26 cellular contexts compared by ENCODE assay signal in the genomic region with DNA sequence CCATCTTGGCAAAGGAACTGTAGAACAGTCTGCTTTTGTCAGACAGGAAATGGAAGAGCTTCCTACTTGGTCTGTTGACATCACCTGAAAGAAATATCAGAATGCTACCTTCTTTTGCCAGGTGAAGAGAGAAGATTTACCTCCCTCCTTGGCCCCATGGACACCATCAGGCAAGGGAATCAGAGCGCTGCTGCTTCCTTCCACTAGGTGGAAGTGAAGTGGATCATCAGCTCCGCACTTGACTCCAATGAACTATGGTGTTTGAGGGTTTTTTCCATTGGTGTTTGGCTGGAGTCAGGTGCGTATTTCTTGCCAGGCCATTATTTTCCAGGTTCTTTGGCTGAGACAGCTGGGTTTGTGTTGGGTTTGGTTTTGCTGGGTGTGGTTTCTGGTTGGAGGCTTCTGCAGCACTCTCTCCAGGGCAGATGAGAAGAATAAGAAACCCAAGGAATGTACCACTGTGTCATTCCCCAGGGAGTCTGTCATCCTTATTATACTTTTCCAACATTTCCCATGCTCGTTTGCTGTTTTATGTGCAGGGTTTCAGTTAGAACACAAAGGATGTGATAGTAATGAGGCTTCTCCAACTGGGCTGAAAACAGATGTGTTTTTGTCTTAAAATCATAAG. TPM values are rescaled to one million over a fixed set of nuclear protein-coding genes. Genes with fewer than 3 reads are reported as not detected.
DNase-seq lines count a peak whose midpoint lies in the region; ATAC-seq and TF ChIP-seq lines count a peak whose summit lies in the region.
"Had no signal": no experiment of that assay in that cellular context is flagged by ENCODE, and none has a peak within 500 bp of the region (broad histone marks: within the 10 kb centered on the region; RNA-seq: fewer than 3 reads in every experiment).

No MANE protein-coding gene starts in this region.

- DNase-seq in AG04450 (ENCODE audit: low read depth, low spot score), result no peak
- DNase-seq in H7, result peak; percentile 70
- no peak for DNase-seq in astrocyte of the cerebellum (ENCODE audit: low read depth)
- DNase-seq in iPS-NIHi7 (ENCODE audit: extremely low spot score), result peak; percentile 60
- DNase-seq in stimulated activated effector memory CD8-positive, alpha-beta T cell treated with anti-CD3 and anti-CD28 coated beads, Interleukin-12 subunit alpha, Interleukin-12 subunit beta, amount 100 ng/mL, for 72 hours (ENCODE audit: low spot score in 2 of 2), result no peak
- DNase-seq in stimulated activated CD4-positive, alpha-beta T cell treated with anti-CD3 and anti-CD28 coated beads, Interleukin-4, amount 100 ng/mL, for 1 hour, result no peak
- DNase-seq in stomach, result no peak
- DNase-seq: activated B cell treated with CpG ODN at 0.5 μM for 24 hours; activated CD8-positive, alpha-beta T cell treated with anti-CD3 and anti-CD28 coated beads for 36 hours; activated gamma-delta T cell; activated T-cell treated with anti-CD3 and anti-CD28 coated beads for 4 hours; cortex of kidney; glutamatergic neuron; naive thymus-derived CD4-positive, alpha-beta T cell; NCI-H1417; NCI-H524; RPMI8226 had no signal

- H3K4me3 Mint-ChIP-seq in stimulated activated effector memory CD8-positive, alpha-beta T cell treated with anti-CD3 and anti-CD28 coated beads, Interleukin-12 subunit alpha, Interleukin-12 subunit beta, amount 100 ng/mL, for 72 hours, result no peak overlapping the region
- H3K4me3 Mint-ChIP-seq: activated B cell treated with CpG ODN at 0.5 μM for 24 hours; activated CD8-positive, alpha-beta T cell treated with anti-CD3 and anti-CD28 coated beads for 36 hours; IgD-negative memory B cell; naive thymus-derived CD4-positive, alpha-beta T cell; T-helper 2 cell treated with Interferon-gamma antibody and Interleukin-4, amounts not matched to agents 5 μg/mL and 100 μg/mL, for 36 hours; type B pancreatic cell had no signal

- H3K36me3 Mint-ChIP-seq in stimulated activated effector memory CD8-positive, alpha-beta T cell treated with anti-CD3 and anti-CD28 coated beads, Interleukin-12 subunit alpha, Interleukin-12 subunit beta, amount 100 ng/mL, for 72 hours, result no peaks in the 10 kb centered on the region
- H3K36me3 Mint-ChIP-seq: IgD-negative memory B cell, type B pancreatic cell had no signal

- in situ Hi-C loops in astrocyte of the cerebellum (cut with HindIII; ENCODE audit: low sequenced_read_pairs), result no loop called here

- H3K9me3 Mint-ChIP-seq in stimulated activated effector memory CD8-positive, alpha-beta T cell treated with anti-CD3 and anti-CD28 coated beads, Interleukin-12 subunit alpha, Interleukin-12 subunit beta, amount 100 ng/mL, for 72 hours, result peaks cover 5% of the 10 kb centered on the region
- H3K9me3 Mint-ChIP-seq: T-helper 2 cell treated with Interferon-gamma antibody and Interleukin-4, amounts not matched to agents 5 μg/mL and 100 μg/mL, for 36 hours; type B pancreatic cell had no signal

- TF ChIP-seq POLR2A in stomach (IDR thresholded peaks at IDR 0.05), result no peak

- no peak for ATAC-seq in GM18502 (IDR thresholded peaks at IDR 0.05; ENCODE audit: poor library complexity, unreplicated experiment)
- ATAC-seq in stimulated activated effector memory CD8-positive, alpha-beta T cell treated with anti-CD3 and anti-CD28 coated beads, Interleukin-12 subunit alpha, Interleukin-12 subunit beta, amount 100 ng/mL, for 72 hours, result no peak
- ATAC-seq: activated CD8-positive, alpha-beta T cell treated with anti-CD3 and anti-CD28 coated beads for 36 hours; naive thymus-derived CD4-positive, alpha-beta T cell; SK-N-SH treated with all-trans-retinoic acid at 6 μM for 48 hours had no signal

- H3K4me3 ChIP-seq in AG04450 (ENCODE audit: low read depth, low read length) (no peak overlapping the region), H7 (ENCODE audit: insufficient read depth, low read depth, low read length) (no peak overlapping the region), astrocyte of the cerebellum (ENCODE audit: low read depth, low read length) (no peak overlapping the region), stomach (no peak overlapping the region)
- H3K4me3 ChIP-seq: right atrium auricular region had no signal

- H3K27me3 ChIP-seq in AG04450 (ENCODE audit: control insufficient read depth, insufficient read depth, low read length), result peaks cover 3% of the 10 kb centered on the region
- no peaks in the 10 kb centered on the region for H3K27me3 ChIP-seq in H7 (ENCODE audit: control insufficient read depth, insufficient read depth, low read length)
- peaks cover 0 to 6% (median 0%) of the 10 kb centered on the region in 3 donors for H3K27me3 ChIP-seq in stomach
- H3K27me3 ChIP-seq: right atrium auricular region had no signal

- no peaks in the 10 kb centered on the region for H3K4me1 Mint-ChIP-seq in stimulated activated effector memory CD8-positive, alpha-beta T cell treated with anti-CD3 and anti-CD28 coated beads, Interleukin-12 subunit alpha, Interleukin-12 subunit beta, amount 100 ng/mL, for 72 hours
- H3K4me1 Mint-ChIP-seq: activated B cell treated with CpG ODN at 0.5 μM for 24 hours, IgD-negative memory B cell had no signal

- H3K9me3 ChIP-seq in AG04450 (ENCODE audit: control insufficient read depth, insufficient read depth, low read length), result no peaks in the 10 kb centered on the region
- H3K9me3 ChIP-seq in stomach, result peaks cover 0 to 6% (median 0%) of the 10 kb centered on the region in 4 donors
- H3K9me3 ChIP-seq: right atrium auricular region had no signal

- H3K36me3 ChIP-seq in H7 (replicated peaks; ENCODE audit: control insufficient read depth, insufficient read depth, low read length) (no peaks in the 10 kb centered on the region), stomach (no peaks in the 10 kb centered on the region)
- H3K36me3 ChIP-seq: right atrium auricular region had no signal

- H3K27ac ChIP-seq in AG04450 (ENCODE audit: low read depth, low read length) (no peak overlapping the region), stomach (no peak overlapping the region)
- H3K27ac ChIP-seq: right atrium auricular region had no signal

- intact Hi-C loops in stomach (cut with DNase I; ENCODE audit: low total_unique reads), result no loop called here

- no peak for TF ChIP-seq EP300 in stomach (IDR thresholded peaks at IDR 0.05)

- TF ChIP-seq CTCF in AG04450 (IDR thresholded peaks at IDR 0.05; ENCODE audit: low read depth, low read length) (0 out of 2 replicates have a peak, but pooled peaks have one; percentile 4), astrocyte of the cerebellum (IDR thresholded peaks at IDR 0.05; ENCODE audit: low read depth, low read length, missing control alignments) (peak; percentile 5), stomach (IDR thresholded peaks at IDR 0.05) (no peak)

- no peak overlapping the region for H3K27ac Mint-ChIP-seq in stimulated activated effector memory CD8-positive, alpha-beta T cell treated with anti-CD3 and anti-CD28 coated beads, Interleukin-12 subunit alpha, Interleukin-12 subunit beta, amount 100 ng/mL, for 72 hours
- H3K27ac Mint-ChIP-seq: activated B cell treated with CpG ODN at 0.5 μM for 24 hours; activated CD8-positive, alpha-beta T cell treated with anti-CD3 and anti-CD28 coated beads for 36 hours; IgD-negative memory B cell; naive thymus-derived CD4-positive, alpha-beta T cell; T-helper 2 cell treated with Interferon-gamma antibody and Interleukin-4, amounts not matched to agents 5 μg/mL and 100 μg/mL, for 36 hours; type B pancreatic cell had no signal

- POLR2A ChIA-PET in AG04450 (lab: Yijun Ruan, JAX), result no interaction called here

- WGBS in stomach, 5 donors, result 73 to 82% (median 79%) methylated on average over 4 of the region's 4 CpGs

- CTCF ChIA-PET in AG04450 (lab: Charles Lee), result no interaction called here

- H3K4me1 ChIP-seq in stomach, result no peaks in the 10 kb centered on the region
- H3K4me1 ChIP-seq: right atrium auricular region had no signal

RNA-seq across cellular contexts. Expression of a gene that starts 12.4 kb away (rescaled TPM):
- polyA plus RNA-seq in AG04450 (2011; rRNA removed), result 0.02 and 0.07 TPM in 2 replicates
- polyA minus RNA-seq in AG04450 (2011; rRNA and poly(A)+ RNA removed), result 0.09 TPM in 2 replicates
- 0.07 TPM in 1 of 2 replicates, not detected in the other for total RNA-seq in H7 (2014; rRNA removed; shearing (Covaris generic))
- total RNA-seq in stomach, result not detected
- polyA plus RNA-seq in stomach, result not detected
- total RNA-seq: activated B cell treated with CpG ODN at 0.5 μM for 24 hours; activated CD8-positive, alpha-beta T cell treated with anti-CD3 and anti-CD28 coated beads for 36 hours; MCF 10A; mesenteric fat pad; naive thymus-derived CD4-positive, alpha-beta T cell; osteocyte; right atrium auricular region had no signal
- polyA plus RNA-seq: IgD-negative memory B cell; naive thymus-derived CD4-positive, alpha-beta T cell had no signal

RNA-seq across cellular contexts. Expression of a gene that starts 22.6 kb away (rescaled TPM):
- polyA plus RNA-seq in AG04450 (2011; rRNA removed) (not detected in 2 replicates), stomach (not detected)
- not detected in 2 replicates for polyA minus RNA-seq in AG04450 (2011; rRNA and poly(A)+ RNA removed)
- total RNA-seq in H7 (2014; rRNA removed; shearing (Covaris generic)), result 0.03 and 0.07 TPM in 2 replicates
- not detected for total RNA-seq in stomach
- total RNA-seq: activated B cell treated with CpG ODN at 0.5 μM for 24 hours; activated CD8-positive, alpha-beta T cell treated with anti-CD3 and anti-CD28 coated beads for 36 hours; MCF 10A; mesenteric fat pad; naive thymus-derived CD4-positive, alpha-beta T cell; osteocyte; right atrium auricular region had no signal
- polyA plus RNA-seq: IgD-negative memory B cell; naive thymus-derived CD4-positive, alpha-beta T cell had no signal

Comparison
In these comparisons a context has a peak if more than half of its experiments do, and no peak if none do; other contexts are left out.
1. DNase-seq: peak in H7 (single experiment) and iPS-NIHi7 (single experiment); none in AG04450 (single experiment), astrocyte of the cerebellum (single experiment), stimulated activated effector memory CD8-positive, alpha-beta T cell treated with anti-CD3 and anti-CD28 coated beads, Interleukin-12 subunit alpha, Interleukin-12 subunit beta, amount 100 ng/mL, for 72 hours (0 of 2), stimulated activated CD4-positive, alpha-beta T cell treated with anti-CD3 and anti-CD28 coated beads, Interleukin-4, amount 100 ng/mL, for 1 hour (single experiment) and stomach (single experiment).
2. CTCF ChIP-seq: peak in AG04450 (single experiment) and astrocyte of the cerebellum (single experiment); none in stomach (0 of 7).